18 cellular contexts compared by ENCODE assay signal in genomic region chr18:80200932-80201672, GRCh38. TPM values are rescaled to one million over a fixed set of nuclear protein-coding genes. Genes with fewer than 3 reads are reported as not detected.
DNase-seq lines count a peak whose midpoint lies in the region; ATAC-seq and TF ChIP-seq lines count a peak whose summit lies in the region.
"Had no signal": no experiment of that assay in that cellular context is flagged by ENCODE, and none has a peak within 500 bp of the region (broad histone marks: within the 10 kb centered on the region; RNA-seq: fewer than 3 reads in every experiment).

No MANE protein-coding gene starts in this region.

- intact Hi-C loops in IMR-90 (cut with micrococcal nuclease), result no loop called here

- H2BK20ac ChIP-seq in IMR-90 (ENCODE audit: low read depth, low read length), result no peak overlapping the region

- 36% methylated on average over 8 of the region's 17 CpGs; no CpG with 5 or more reads in 1 of the 2 experiments for WGBS in IMR-90 (ENCODE audit: extremely low coverage in 2 of 2, insufficient read length in 1 of 2), 2 experiments

- no peak overlapping the region for H3K14ac ChIP-seq in IMR-90 (replicated peaks; ENCODE audit: low read depth, low read length)

- DNase-seq in IMR-90 (no peak), NCI-H345 treated with DMSO at 0.1 percent for 48 hours (lab: John Stamatoyannopoulos, UW; ENCODE audit: unreplicated experiment) (peak; percentile 5)
- DNase-seq in effector memory CD8-positive, alpha-beta T cell, result no peak
- peak in 1 of 2 donors; percentile 51 for DNase-seq in stimulated activated effector memory CD8-positive, alpha-beta T cell treated with anti-CD3 and anti-CD28 coated beads, Interleukin-12 subunit alpha, Interleukin-12 subunit beta, amount 100 ng/mL, for 72 hours (ENCODE audit: low spot score in 2 of 2)
- no peak for DNase-seq in central memory CD4-positive, alpha-beta T cell
- no peak for DNase-seq in activated CD4-positive, alpha-beta T cell treated with anti-CD3 and anti-CD28 coated beads for 48 hours
- DNase-seq in stimulated activated CD4-positive, alpha-beta T cell treated with anti-CD3 and anti-CD28 coated beads, Interleukin-12 subunit alpha, Interleukin-12 subunit beta, amount 100 ng/mL, for 4 hours, result no peak
- DNase-seq: activated CD4-positive, CD25-positive, alpha-beta regulatory T cell treated with anti-CD3 and anti-CD28 coated beads, Interleukin-2, amount 50 U/mL, for 72 hours; activated naive CD8-positive, alpha-beta T cell treated with anti-CD3 and anti-CD28 coated beads for 36 hours; left colon; NCI-H2227 treated with DMSO at 0.1 percent for 48 hours; PC-3; stomach had no signal

- H2BK5ac ChIP-seq in IMR-90 (ENCODE audit: low read depth, low read length, poor library complexity, severe bottlenecking), result no peak overlapping the region

- H3K27me3 ChIP-seq in IMR-90 (ENCODE audit: control insufficient read depth, insufficient read depth, low read length), result no peaks in the 10 kb centered on the region
- H3K27me3 ChIP-seq: stomach had no signal

- peak overlapping the region; percentile 24; the same call in 1 of the 2 replicates for H2AK5ac ChIP-seq in IMR-90 (ENCODE audit: low read depth, low read length)

- no peak overlapping the region for H3K4me3 ChIP-seq in IMR-90 (ENCODE audit: insufficient read depth, low read depth, low read length)
- H3K4me3 ChIP-seq: coronary artery, HAP-1, stomach had no signal

- H2AFZ ChIP-seq in IMR-90 (replicated peaks; ENCODE audit: low read length, poor library complexity), result peak overlapping the region; percentile 37

- H3K9me3 Mint-ChIP-seq in effector memory CD8-positive, alpha-beta T cell, result no peaks in the 10 kb centered on the region
- no peaks in the 10 kb centered on the region for H3K9me3 Mint-ChIP-seq in stimulated activated effector memory CD8-positive, alpha-beta T cell treated with anti-CD3 and anti-CD28 coated beads, Interleukin-12 subunit alpha, Interleukin-12 subunit beta, amount 100 ng/mL, for 72 hours
- H3K9me3 Mint-ChIP-seq: activated naive CD8-positive, alpha-beta T cell treated with anti-CD3 and anti-CD28 coated beads for 36 hours; natural killer cell treated with Interleukin-12 subunit alpha and Interleukin-12 subunit beta and Interleukin-15 and Interleukin-18, amount 100 ng/mL, for 72 hours had no signal

- H4K8ac ChIP-seq in IMR-90 (ENCODE audit: low read depth in 2 of 2, low read length in 2 of 2), result no peak overlapping the region

- H2BK15ac ChIP-seq in IMR-90 (ENCODE audit: low read depth, low read length), result no peak overlapping the region

- peaks cover 11% of the 10 kb centered on the region for H3K9me1 ChIP-seq in IMR-90 (ENCODE audit: insufficient read depth, low read length)

- no peak for TF ChIP-seq RAD21 in IMR-90 (IDR thresholded peaks at IDR 0.05; ENCODE audit: low read length)

- H2AK9ac ChIP-seq in IMR-90 (replicated peaks; ENCODE audit: low read depth, low read length, poor library complexity), result no peak overlapping the region

- no peaks in the 10 kb centered on the region for H3K36me3 ChIP-seq in IMR-90 (ENCODE audit: control insufficient read depth, insufficient read depth, low read length)
- H3K36me3 ChIP-seq: HAP-1, stomach had no signal

- peak overlapping the region; percentile 32; the same call in 1 of the 2 replicates for H3K23ac ChIP-seq in IMR-90 (ENCODE audit: low read depth, low read length)

- H3K18ac ChIP-seq in IMR-90 (ENCODE audit: low read depth, low read length), result no peak overlapping the region

- TF ChIP-seq POLR2A in IMR-90 (IDR thresholded peaks at IDR 0.05; ENCODE audit: low read depth, low read length), result no peak

- dilution Hi-C loops in IMR-90 (cut with HindIII; ENCODE audit: low sequenced_read_pairs, unreplicated experiment), result no loop called here

- H3K79me1 ChIP-seq in IMR-90 (ENCODE audit: low read depth in 1 of 2, low read length in 2 of 2), result no peaks in the 10 kb centered on the region

- BruUV-seq in IMR-90 (replicated peaks; lab: Mats Ljungman, UMichigan), result no TSS peak

- H4K91ac ChIP-seq in IMR-90 (ENCODE audit: insufficient read depth, low read depth, low read length), result no peak overlapping the region

- in situ Hi-C loops in IMR-90 (cut with MboI; ENCODE audit: low sequenced_read_pairs), result no loop called here

- TF ChIP-seq CTCF in IMR-90 (conservative IDR thresholded peaks at IDR 0.05; ENCODE audit: low read depth, low read length), result no peak

- H3K27ac ChIP-seq in IMR-90 (ENCODE audit: insufficient read depth, low read length), result no peak overlapping the region
- H3K27ac ChIP-seq: coronary artery, stomach had no signal

- H4K5ac ChIP-seq in IMR-90 (ENCODE audit: low read depth, low read length), result no peak overlapping the region

- no peak overlapping the region for H3K4me2 ChIP-seq in IMR-90 (ENCODE audit: low read depth, low read length)

- peaks cover 4% of the 10 kb centered on the region in 2 donors for H3K4me1 Mint-ChIP-seq in effector memory CD8-positive, alpha-beta T cell (ENCODE audit: low read depth in 2 of 2)
- H3K4me1 Mint-ChIP-seq in stimulated activated effector memory CD8-positive, alpha-beta T cell treated with anti-CD3 and anti-CD28 coated beads, Interleukin-12 subunit alpha, Interleukin-12 subunit beta, amount 100 ng/mL, for 72 hours, result peaks cover 33% of the 10 kb centered on the region

- CTCF ChIA-PET in IMR-90 (lab: Yijun Ruan, JAX), result interaction anchor here (0.8 kb wide), 1 partner anchor 14 kb away, joined by 3 read pairs; no protein-coding TSS in a partner anchor

- H3K9me3 ChIP-seq in IMR-90 (ENCODE audit: control insufficient read depth, insufficient read depth, low read length), result no peaks in the 10 kb centered on the region
- H3K9me3 ChIP-seq: HAP-1, stomach had no signal

- H3K27ac Mint-ChIP-seq in effector memory CD8-positive, alpha-beta T cell, result peak overlapping the region; percentile 19 to 73
- no peak overlapping the region for H3K27ac Mint-ChIP-seq in stimulated activated effector memory CD8-positive, alpha-beta T cell treated with anti-CD3 and anti-CD28 coated beads, Interleukin-12 subunit alpha, Interleukin-12 subunit beta, amount 100 ng/mL, for 72 hours
- H3K27ac Mint-ChIP-seq: activated naive CD8-positive, alpha-beta T cell treated with anti-CD3 and anti-CD28 coated beads for 36 hours; natural killer cell treated with Interleukin-12 subunit alpha and Interleukin-12 subunit beta and Interleukin-15 and Interleukin-18, amount 100 ng/mL, for 72 hours had no signal

- H3K36me3 Mint-ChIP-seq in effector memory CD8-positive, alpha-beta T cell (ENCODE audit: insufficient read depth), result peaks cover 2% of the 10 kb centered on the region
- no peaks in the 10 kb centered on the region for H3K36me3 Mint-ChIP-seq in stimulated activated effector memory CD8-positive, alpha-beta T cell treated with anti-CD3 and anti-CD28 coated beads, Interleukin-12 subunit alpha, Interleukin-12 subunit beta, amount 100 ng/mL, for 72 hours
- H3K36me3 Mint-ChIP-seq: activated naive CD8-positive, alpha-beta T cell treated with anti-CD3 and anti-CD28 coated beads for 36 hours; natural killer cell treated with Interleukin-12 subunit alpha and Interleukin-12 subunit beta and Interleukin-15 and Interleukin-18, amount 100 ng/mL, for 72 hours had no signal

- peaks cover 4% of the 10 kb centered on the region for H4K20me1 ChIP-seq in IMR-90 (ENCODE audit: insufficient read depth, low read length)

- H3K4me1 ChIP-seq in IMR-90 (ENCODE audit: control insufficient read depth, insufficient read depth, low read length), result peaks cover 8% of the 10 kb centered on the region
- H3K4me1 ChIP-seq: stomach had no signal

- no peak overlapping the region; the same call in 1 of the 2 replicates for H3K4ac ChIP-seq in IMR-90 (ENCODE audit: low read depth, low read length)

- H3K56ac ChIP-seq in IMR-90 (ENCODE audit: extremely low read depth, insufficient read depth, low read length), result no peak overlapping the region

- no peak overlapping the region for H2BK120ac ChIP-seq in IMR-90 (ENCODE audit: low read depth, low read length)

- no peak overlapping the region for H3K4me3 Mint-ChIP-seq in effector memory CD8-positive, alpha-beta T cell
- H3K4me3 Mint-ChIP-seq in stimulated activated effector memory CD8-positive, alpha-beta T cell treated with anti-CD3 and anti-CD28 coated beads, Interleukin-12 subunit alpha, Interleukin-12 subunit beta, amount 100 ng/mL, for 72 hours, result peak overlapping the region; percentile 34
- H3K4me3 Mint-ChIP-seq: activated naive CD8-positive, alpha-beta T cell treated with anti-CD3 and anti-CD28 coated beads for 36 hours had no signal

- no peak for ATAC-seq in IMR-90 (ENCODE audit: low read depth)
- ATAC-seq in effector memory CD8-positive, alpha-beta T cell (replicated peaks), result no peak
- ATAC-seq in stimulated activated effector memory CD8-positive, alpha-beta T cell treated with anti-CD3 and anti-CD28 coated beads, Interleukin-12 subunit alpha, Interleukin-12 subunit beta, amount 100 ng/mL, for 72 hours, result no peak
- ATAC-seq: esophagus mucosa, left colon, sciatic nerve had no signal

- peaks cover 33 to 70% of the 10 kb centered on the region in 2 donors for H3K27me3 Mint-ChIP-seq in effector memory CD8-positive, alpha-beta T cell

- H3K9ac ChIP-seq in IMR-90 (ENCODE audit: low read depth, low read length), result no peak overlapping the region

- POLR2A ChIA-PET in IMR-90 (lab: Charles Lee; ENCODE audit: unreplicated experiment), result no interaction called here

TF ChIP-seq in IMR-90, 13 proteins besides CTCF, POLR2A, EP300 and RAD21 (continues in another document):
- TF ChIP-seq RFX5 (IDR thresholded peaks at IDR 0.05; ENCODE audit: low read depth, low read length) (no peak), MXI1 (IDR thresholded peaks at IDR 0.05; ENCODE audit: borderline replicate concordance, low read depth, low read length) (no peak), USF2 (IDR thresholded peaks at IDR 0.05; ENCODE audit: low read depth, low read length) (no peak), CEBPB (IDR thresholded peaks at IDR 0.05; ENCODE audit: low read depth, low read length) (no peak), MAFK (IDR thresholded peaks at IDR 0.05; ENCODE audit: low read depth, low read length) (no peak), CHD1 (IDR thresholded peaks at IDR 0.05; ENCODE audit: low read depth, low read length) (no peak), SMC3 (IDR thresholded peaks at IDR 0.05; ENCODE audit: low read depth, low read length) (no peak), BHLHE40 (IDR thresholded peaks at IDR 0.05; ENCODE audit: low read depth, low read length) (no peak)

RNA-seq across cellular contexts. Expression of gene PARD6G, which starts 46.2 kb away (rescaled TPM):
- total RNA-seq in IMR-90 (2012; rRNA removed), result 2.5 and 3.3 TPM in 2 replicates
- polyA plus RNA-seq in IMR-90 (2012; rRNA removed), result 4.6 and 4.7 TPM in 2 replicates
- 4.8 and 5.6 TPM in 2 replicates for polyA plus RNA-seq in IMR-90 (2012; cell fraction: cytosol; rRNA removed)
- polyA plus RNA-seq in IMR-90 (2012; cell fraction: nucleus; rRNA removed; ENCODE audit: low replicate concordance), result 3.6 and 3.7 TPM in 2 replicates
- total RNA-seq: natural killer cell treated with Interleukin-12 subunit alpha and Interleukin-12 subunit beta and Interleukin-15 and Interleukin-18, amount 100 ng/mL, for 72 hours had no signal
